ENCODE assay signal across 8 cellular contexts in genomic region chr3:57757642-57758297, GRCh38. TPM values are rescaled to one million over a fixed set of nuclear protein-coding genes. Genes with fewer than 3 reads are reported as not detected.
DNase-seq lines count a peak whose midpoint lies in the region; ATAC-seq and TF ChIP-seq lines count a peak whose summit lies in the region.

No MANE protein-coding gene starts in this region.

- H3K36me3 Mint-ChIP-seq in activated naive CD8-positive, alpha-beta T cell, result peaks cover 9% of the 10 kb centered on the region

- no peaks in the 10 kb centered on the region for H3K9me3 ChIP-seq in heart right ventricle

- H3K36me3 ChIP-seq in heart right ventricle, result peaks cover 0 to 24% (median 0%) of the 10 kb centered on the region in 9 donors

- H3K4me1 ChIP-seq in heart right ventricle, result peaks cover 2 to 52% (median 43%) of the 10 kb centered on the region in 9 donors

- H3K4me3 ChIP-seq in heart right ventricle, result peak overlapping the region; percentile 66 to 95 (median 90)

- H3K27ac Mint-ChIP-seq in activated naive CD8-positive, alpha-beta T cell, result peak overlapping the region; percentile 92
- H3K27ac Mint-ChIP-seq in stimulated activated naive CD8-positive, alpha-beta T cell treated with anti-CD3 and anti-CD28 coated beads, Interleukin-15, amount 100 ng/mL, for 72 hours, result peak overlapping the region; percentile 96 to 98

- H3K27ac ChIP-seq in heart right ventricle, result peak overlapping the region in 3 of 10 donors; percentile 81 to 90 (median 89)

- H3K27me3 ChIP-seq in heart right ventricle, result no peaks in the 10 kb centered on the region

- H3K4me1 Mint-ChIP-seq in activated naive CD8-positive, alpha-beta T cell (ENCODE audit: low read depth), result peaks cover 55% of the 10 kb centered on the region
- peaks cover 55% of the 10 kb centered on the region for H3K4me1 Mint-ChIP-seq in stimulated activated naive CD8-positive, alpha-beta T cell treated with anti-CD3 and anti-CD28 coated beads, Interleukin-15, amount 100 ng/mL, for 72 hours

- intact Hi-C loops in heart right ventricle (cut with DNase I) (loop anchor here in 7 of 10 donors (2.0 to 10.0 kb wide), 7 partner anchors 45 to 160 kb away; partner anchors contain the start of genes DENND6A (in 6 of the 7) and ARF4 (in 2 of the 7)), Right ventricle myocardium superior (cut with DNase I) (loop anchor here (5.0 kb wide), 2 partner anchors 65 to 160 kb away; partner anchors contain the start of genes ARF4 and DENND6A)

- no peaks in the 10 kb centered on the region for H3K9me3 Mint-ChIP-seq in activated naive CD8-positive, alpha-beta T cell (ENCODE audit: low read depth)
- no peaks in the 10 kb centered on the region for H3K9me3 Mint-ChIP-seq in stimulated activated naive CD8-positive, alpha-beta T cell treated with anti-CD3 and anti-CD28 coated beads, Interleukin-15, amount 100 ng/mL, for 72 hours

- H3K4me3 Mint-ChIP-seq in activated naive CD8-positive, alpha-beta T cell, result peak overlapping the region; percentile 96
- H3K4me3 Mint-ChIP-seq in stimulated activated naive CD8-positive, alpha-beta T cell treated with anti-CD3 and anti-CD28 coated beads, Interleukin-15, amount 100 ng/mL, for 72 hours, result peak overlapping the region; percentile 97 to 99

- H3K27me3 Mint-ChIP-seq in activated naive CD8-positive, alpha-beta T cell, result no peaks in the 10 kb centered on the region
- H3K27me3 Mint-ChIP-seq in stimulated activated naive CD8-positive, alpha-beta T cell treated with anti-CD3 and anti-CD28 coated beads, Interleukin-15, amount 100 ng/mL, for 72 hours, result no peaks in the 10 kb centered on the region

- no peak for TF ChIP-seq CTCF in heart right ventricle (IDR thresholded peaks at IDR 0.05)

- ATAC-seq in heart right ventricle, result no peak
- no peak for ATAC-seq in Right ventricle myocardium superior (ENCODE audit: poor library complexity)
- ATAC-seq in stimulated activated naive CD8-positive, alpha-beta T cell treated with anti-CD3 and anti-CD28 coated beads, Interleukin-15, amount 100 ng/mL, for 72 hours, result no peak
- no peak for ATAC-seq in HG02759 (IDR thresholded peaks at IDR 0.05; ENCODE audit: unreplicated experiment)
- no peak for ATAC-seq in GM21381 (IDR thresholded peaks at IDR 0.05; ENCODE audit: unreplicated experiment)

- whole genome bisulfite sequencing in heart right ventricle, 2 donors, result 24 to 31% methylated on average over 26 of the region's 26 CpGs

- no peak for DNase-seq in heart right ventricle
- DNase-seq in Right ventricle myocardium superior, result no peak
- peak; percentile 66 for DNase-seq in iris pigment epithelial cell (ENCODE audit: low read depth)
- no peak for DNase-seq in stimulated activated naive CD8-positive, alpha-beta T cell treated with anti-CD3 and anti-CD28 coated beads, Interleukin-15, amount 100 ng/mL, for 72 hours
- DNase-seq in activated CD4-positive, CD25-positive, alpha-beta regulatory T cell treated with anti-CD3 and anti-CD28 coated beads, Interleukin-2, amount 50 U/mL, for 72 hours, result no peak

RNA-seq across cellular contexts. Expression of gene SLMAP, which starts 1.7 kb away (rescaled TPM):
- total RNA-seq in heart right ventricle, result 100 to 1,000 TPM; 198 to 724 (median 431) TPM
- 10 to 100 TPM; 65.8 to 79.8 TPM for polyA plus RNA-seq in heart right ventricle
- total RNA-seq in Right ventricle myocardium superior, result 274 TPM
